In genomic region chr4:3073158-3074077, GRCh38 we compare ENCODE assay signal across 9 cellular contexts. TPM values are rescaled to one million over a fixed set of nuclear protein-coding genes. Genes with fewer than 3 reads are reported as not detected.
DNase-seq lines count a peak whose midpoint lies in the region; ATAC-seq and TF ChIP-seq lines count a peak whose summit lies in the region.
"Had no signal": no experiment of that assay in that cellular context is flagged by ENCODE, and none has a peak within 500 bp of the region (broad histone marks: within the 10 kb centered on the region; RNA-seq: fewer than 3 reads in every experiment).

No MANE protein-coding gene starts in this region.

- DNase-seq in ELF-1 (ENCODE audit: low read depth, low spot score) (peak; percentile 41), MG63 (no peak), dorsolateral prefrontal cortex (peak in 1 of 10 donors; percentile 48), DMS114 treated with DMSO at 0.1 percent for 48 hours (lab: John Stamatoyannopoulos, UW; ENCODE audit: unreplicated experiment) (no peak), ACHN (no peak)
- peak in 7 of 10 donors; percentile 3 to 68 (median 10) for DNase-seq in naive thymus-derived CD8-positive, alpha-beta T cell

- in situ Hi-C loops in ACHN (cut with HindIII; ENCODE audit: low pct_ligation_motif_present, low pct_unique_long_range_greater_than_20kb, low sequenced_read_pairs) = no loop called here

- peaks cover 10 to 22% (median 20%) of the 10 kb centered on the region in 4 donors for H3K4me1 Mint-ChIP-seq in naive thymus-derived CD8-positive, alpha-beta T cell

- H3K27me3 ChIP-seq in MG63 (no peaks in the 10 kb centered on the region), dorsolateral prefrontal cortex (no peaks in the 10 kb centered on the region)

- peak overlapping the region in 9 of 10 donors; percentile 10 to 95 (median 57) for H3K4me3 Mint-ChIP-seq in naive thymus-derived CD8-positive, alpha-beta T cell

- peak overlapping the region in 50 of 59 donors; percentile 7 to 92 (median 79) for H3K27ac ChIP-seq in dorsolateral prefrontal cortex

- peak overlapping the region; percentile 53 for H3K4me3 ChIP-seq in MG63
- H3K4me3 ChIP-seq in dorsolateral prefrontal cortex = peak overlapping the region; percentile 66 to 95 (median 86)

- H3K9me3 Mint-ChIP-seq in naive thymus-derived CD8-positive, alpha-beta T cell = no peaks in the 10 kb centered on the region

- H3K36me3 ChIP-seq in MG63 = no peaks in the 10 kb centered on the region

- H3K27ac Mint-ChIP-seq in naive thymus-derived CD8-positive, alpha-beta T cell = peak overlapping the region in 2 of 10 donors; percentile 7 to 29

- ATAC-seq in GM21717 (IDR thresholded peaks at IDR 0.05; ENCODE audit: unreplicated experiment) (peak; percentile 20), GM18519 (IDR thresholded peaks at IDR 0.05; ENCODE audit: low FRiP score, unreplicated experiment) (no peak)
- ATAC-seq in naive thymus-derived CD8-positive, alpha-beta T cell = peak in 1 of 2 donors; percentile 60

- intact Hi-C loops in dorsolateral prefrontal cortex (cut with DNase I) = loop anchor here in 1 of 2 donors (5.0 kb wide), 1 partner anchor 111 kb away; the partner anchor contains the start of genes GRK4 and NOP14

- H3K36me3 Mint-ChIP-seq in naive thymus-derived CD8-positive, alpha-beta T cell = peaks cover 0 to 3% (median 0%) of the 10 kb centered on the region in 3 donors

- H3K27me3 Mint-ChIP-seq in naive thymus-derived CD8-positive, alpha-beta T cell = no peaks in the 10 kb centered on the region

- POLR2A ChIA-PET in naive thymus-derived CD8-positive, alpha-beta T cell (lab: Charles Lee) = interaction anchor here (0.5 to 1.7 kb wide), 3 partner anchors 110 to 724 kb away, joined by 3 to 5 read pairs (median 4); partner anchors contain the start of genes GRK4 and NOP14

- peak in 8 of 56 donors; percentile 4 to 27 (median 16) for TF ChIP-seq CTCF in dorsolateral prefrontal cortex (IDR thresholded peaks at IDR 0.05 in 54 of 56, conservative IDR thresholded peaks at IDR 0.05 in 2 of 56; ENCODE audit: low read depth in 1 of 56, partially characterized antibody in 56 of 56)

- no peaks in the 10 kb centered on the region for H3K9me3 ChIP-seq in MG63

RNA-seq across cellular contexts. Expression of gene HTT-AS, which starts 0.9 kb away (rescaled TPM):
- total RNA-seq in MG63 (2014; rRNA removed; shearing (Covaris generic); ENCODE audit: low replicate concordance) = not detected in 2 replicates
- 1 to 10 TPM in 10 of 120 experiments, under 1 TPM in 1, not detected in 109; 0.79 to 3.0 (median 1.3) TPM for total RNA-seq in dorsolateral prefrontal cortex
- not detected for total RNA-seq in naive thymus-derived CD8-positive, alpha-beta T cell
- not detected for polyA plus RNA-seq in naive thymus-derived CD8-positive, alpha-beta T cell
- total RNA-seq: subcutaneous adipose tissue had no signal

RNA-seq across cellular contexts. Expression of gene HTT, which starts 1.1 kb away (rescaled TPM):
- total RNA-seq in MG63 (2014; rRNA removed; shearing (Covaris generic); ENCODE audit: low replicate concordance) = 6.4 and 8.1 TPM in 2 replicates
- total RNA-seq in dorsolateral prefrontal cortex = 100 to 1,000 TPM in 114 of 120 experiments, 10 to 100 TPM in 6; 81.8 to 165 (median 124) TPM
- 10 to 100 TPM; 56.7 to 64.6 TPM for total RNA-seq in naive thymus-derived CD8-positive, alpha-beta T cell
- 1 to 10 TPM; 2.2 to 5.0 (median 2.7) TPM for polyA plus RNA-seq in naive thymus-derived CD8-positive, alpha-beta T cell

Comparison
In these comparisons a context has a peak if more than half of its experiments do, and no peak if none do; other contexts are left out.
1. DNase-seq: peak in ELF-1 (single experiment) and naive thymus-derived CD8-positive, alpha-beta T cell (7 of 10); none in MG63 (single experiment), DMS114 treated with DMSO at 0.1 percent for 48 hours (single experiment) and ACHN (single experiment).